ENCODE assay signal across 12 cellular contexts in the genomic region with DNA sequence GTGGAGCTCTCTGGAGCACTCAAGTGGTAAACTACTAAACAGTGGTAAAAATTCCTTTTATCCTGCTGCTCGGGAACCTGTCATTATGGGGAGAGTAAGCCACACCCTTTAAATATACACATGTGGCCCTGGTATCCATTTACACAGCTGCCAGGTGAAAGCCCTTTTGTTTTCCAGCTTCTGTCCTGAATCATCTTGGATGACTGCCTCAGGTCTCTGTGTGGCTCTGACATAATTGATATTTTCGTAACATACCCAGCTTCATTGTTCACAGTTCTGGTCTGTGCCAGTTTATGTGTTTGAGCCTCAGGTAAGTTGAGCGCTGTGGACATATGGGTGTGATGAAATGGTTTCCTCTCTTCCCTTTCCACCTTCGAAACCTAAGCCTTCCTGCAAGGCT. TPM values are rescaled to one million over a fixed set of nuclear protein-coding genes. Genes with fewer than 3 reads are reported as not detected.
DNase-seq lines count a peak whose midpoint lies in the region; TF ChIP-seq lines count a peak whose summit lies in the region.
"Had no signal": no experiment of that assay in that cellular context is flagged by ENCODE, and none has a peak within 500 bp of the region (broad histone marks: within the 10 kb centered on the region; RNA-seq: fewer than 3 reads in every experiment).

No MANE protein-coding gene starts in this region.

- H3K27ac Mint-ChIP-seq in activated naive CD4-positive, alpha-beta T cell treated with anti-CD3 and anti-CD28 coated beads for 36 hours: no peak overlapping the region
- H3K27ac Mint-ChIP-seq in chondrocyte (ENCODE audit: unreplicated experiment): no peak overlapping the region
- H3K27ac Mint-ChIP-seq: activated T-helper 2 cell treated with anti-CD3 and anti-CD28 coated beads, Interferon-gamma antibody, Interleukin-2, Interleukin-4, amounts not matched to agents 10 μg/mL and 5 μg/mL and 100 μg/mL, durations not matched to agents 14 hours and 24 hours and 36 hours had no signal

- peaks cover 10 to 38% (median 14%) of the 10 kb centered on the region in 3 donors for H3K4me1 ChIP-seq in esophagus squamous epithelium

- no peaks in the 10 kb centered on the region for H3K9me3 Mint-ChIP-seq in activated naive CD4-positive, alpha-beta T cell treated with anti-CD3 and anti-CD28 coated beads for 36 hours
- H3K9me3 Mint-ChIP-seq in chondrocyte (ENCODE audit: low read depth): no peaks in the 10 kb centered on the region
- H3K9me3 Mint-ChIP-seq: activated T-helper 2 cell treated with anti-CD3 and anti-CD28 coated beads, Interferon-gamma antibody, Interleukin-2, Interleukin-4, amounts not matched to agents 10 μg/mL and 5 μg/mL and 100 μg/mL, durations not matched to agents 14 hours and 24 hours and 36 hours had no signal

- no peak for TF ChIP-seq POLR2A in esophagus squamous epithelium (IDR thresholded peaks at IDR 0.05)

- 23 to 24% methylated on average over 4 of the region's 4 CpGs for WGBS in esophagus squamous epithelium, 2 donors

- no peak for TF ChIP-seq CTCF in esophagus squamous epithelium (IDR thresholded peaks at IDR 0.05)
- no peak for TF ChIP-seq CTCF in chondrocyte (IDR thresholded peaks at IDR 0.05)
- TF ChIP-seq CTCF in WERI-Rb-1 (IDR thresholded peaks at IDR 0.05; ENCODE audit: low read depth, low read length): no peak

- H3K27me3 ChIP-seq in esophagus squamous epithelium: no peaks in the 10 kb centered on the region
- H3K27me3 ChIP-seq in WERI-Rb-1 (ENCODE audit: insufficient read depth, low read depth, severe bottlenecking): no peaks in the 10 kb centered on the region
- H3K27me3 ChIP-seq: BLaER1 had no signal

- H3K36me3 ChIP-seq in esophagus squamous epithelium (no peaks in the 10 kb centered on the region), WERI-Rb-1 (no peaks in the 10 kb centered on the region)
- H3K36me3 ChIP-seq: BLaER1 had no signal

- intact Hi-C loops in esophagus squamous epithelium (cut with DNase I): no loop called here
- intact Hi-C loops in activated naive CD4-positive, alpha-beta T cell treated with anti-CD3 and anti-CD28 coated beads for 36 hours (cut with micrococcal nuclease): no loop called here

- H3K4me3 ChIP-seq in esophagus squamous epithelium: no peak overlapping the region
- H3K4me3 ChIP-seq in WERI-Rb-1 (ENCODE audit: low read depth, low read length): no peak overlapping the region
- H3K4me3 ChIP-seq: BLaER1, coronary artery had no signal

- no peaks in the 10 kb centered on the region for H3K27me3 Mint-ChIP-seq in activated naive CD4-positive, alpha-beta T cell treated with anti-CD3 and anti-CD28 coated beads for 36 hours (ENCODE audit: low read depth)
- H3K27me3 Mint-ChIP-seq in chondrocyte (ENCODE audit: low read depth): peaks cover 4% of the 10 kb centered on the region

- no peaks in the 10 kb centered on the region for H3K36me3 Mint-ChIP-seq in activated naive CD4-positive, alpha-beta T cell treated with anti-CD3 and anti-CD28 coated beads for 36 hours (ENCODE audit: low read depth)
- no peaks in the 10 kb centered on the region for H3K36me3 Mint-ChIP-seq in chondrocyte (ENCODE audit: low read depth)

- H3K9me3 ChIP-seq in esophagus squamous epithelium: no peaks in the 10 kb centered on the region
- H3K9me3 ChIP-seq in WERI-Rb-1 (ENCODE audit: severe bottlenecking): no peaks in the 10 kb centered on the region
- H3K9me3 ChIP-seq: BLaER1 had no signal

- H3K27ac ChIP-seq in esophagus squamous epithelium (peak overlapping the region; percentile 58 to 66 (median 60)), WERI-Rb-1 (no peak overlapping the region)
- H3K27ac ChIP-seq: BLaER1, coronary artery had no signal

- peaks cover 35% of the 10 kb centered on the region for H3K4me1 Mint-ChIP-seq in activated naive CD4-positive, alpha-beta T cell treated with anti-CD3 and anti-CD28 coated beads for 36 hours (ENCODE audit: low read depth)
- H3K4me1 Mint-ChIP-seq in chondrocyte (ENCODE audit: low read depth): peaks cover 9% of the 10 kb centered on the region

- DNase-seq in COLO668 (lab: John Stamatoyannopoulos, UW; ENCODE audit: unreplicated experiment) (peak; percentile 85), NCI-H1092 (lab: John Stamatoyannopoulos, UW) (peak; percentile 86), NCI-H748 (lab: John Stamatoyannopoulos, UW; ENCODE audit: unreplicated experiment) (peak; percentile 100), esophagus squamous epithelium (lab: John Stamatoyannopoulos, UW) (no peak), kidney glomerular epithelial cell (lab: John Stamatoyannopoulos, UW) (no peak), chondrocyte (ENCODE audit: low spot score) (no peak), WERI-Rb-1 (no peak)
- no peak for DNase-seq in activated naive CD4-positive, alpha-beta T cell treated with anti-CD3 and anti-CD28 coated beads for 36 hours
- DNase-seq: hippocampal formation had no signal

- H3K4me3 Mint-ChIP-seq in activated naive CD4-positive, alpha-beta T cell treated with anti-CD3 and anti-CD28 coated beads for 36 hours: no peak overlapping the region
- H3K4me3 Mint-ChIP-seq in chondrocyte (ENCODE audit: unreplicated experiment): no peak overlapping the region

- CTCF ChIA-PET in activated naive CD4-positive, alpha-beta T cell treated with anti-CD3 and anti-CD28 coated beads for 36 hours (lab: Charles Lee): interaction anchor here (0.7 to 1.1 kb wide), 2 partner anchors 10 to 377 kb away, joined by 3 read pairs; no protein-coding TSS in a partner anchor

RNA-seq across cellular contexts. Expression of a gene that starts 15.7 kb away (rescaled TPM):
- 10 to 100 TPM; 12.3 to 35.9 (median 24.8) TPM for total RNA-seq in esophagus squamous epithelium
- 10 to 100 TPM; 39.9 to 44.2 TPM for total RNA-seq in activated naive CD4-positive, alpha-beta T cell treated with anti-CD3 and anti-CD28 coated beads for 36 hours
- total RNA-seq in chondrocyte: 6.6 to 11.2 TPM (median 10.4 TPM) in 3 replicates

Comparison
In these comparisons a context has a peak if more than half of its experiments do, and no peak if none do; other contexts are left out.
1. DNase-seq: peak in COLO668 (single experiment), NCI-H1092 (single experiment) and NCI-H748 (single experiment); none in esophagus squamous epithelium (single experiment), kidney glomerular epithelial cell (single experiment), activated naive CD4-positive, alpha-beta T cell treated with anti-CD3 and anti-CD28 coated beads for 36 hours (single experiment), chondrocyte (single experiment) and WERI-Rb-1 (single experiment).